In the genomic region with DNA sequence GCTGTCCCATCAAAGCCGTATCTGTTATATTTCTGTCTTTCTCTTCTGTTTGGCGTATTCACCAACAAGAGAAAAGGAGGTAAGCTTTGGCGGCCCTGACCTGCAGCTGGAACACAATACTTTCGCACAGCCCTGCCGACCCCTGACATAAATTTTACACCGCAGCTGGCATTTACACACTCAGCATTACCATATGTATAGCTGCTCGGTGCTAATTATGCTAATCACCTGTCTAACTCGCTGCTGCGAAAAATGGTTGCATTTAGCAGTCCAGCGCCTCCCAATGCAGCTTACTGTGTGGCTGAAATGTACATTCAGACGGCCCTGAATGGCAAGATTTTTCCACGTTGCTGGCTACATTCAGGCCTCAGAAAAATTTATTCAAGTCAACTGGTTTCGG, we compare ENCODE assay signal across 1 cellular context.
TF ChIP-seq lines count a peak whose summit lies in the region.

No MANE protein-coding gene starts in this region.

TF ChIP-seq in HepG2, 621 proteins besides CTCF, POLR2A, EP300 and RAD21:
- TF ChIP-seq ZNF326 (CRISPR knock-in tag; IDR thresholded peaks at IDR 0.05; ENCODE audit: borderline replicate concordance) = no peak
- TF ChIP-seq ISX (CRISPR knock-in tag; conservative IDR thresholded peaks at IDR 0.05) = no peak
- no peak for TF ChIP-seq SP4 (CRISPR knock-in tag; IDR thresholded peaks at IDR 0.05)
- no peak for TF ChIP-seq ZNF10 (CRISPR knock-in tag; IDR thresholded peaks at IDR 0.05; ENCODE audit: borderline replicate concordance, low read depth)
- no peak for TF ChIP-seq ZNF562 (CRISPR knock-in tag; IDR thresholded peaks at IDR 0.05; ENCODE audit: borderline replicate concordance)
- no peak for TF ChIP-seq ZNF296 (CRISPR knock-in tag; conservative IDR thresholded peaks at IDR 0.05)
- no peak for TF ChIP-seq ZBTB38 (CRISPR knock-in tag; IDR thresholded peaks at IDR 0.05)
- no peak for TF ChIP-seq GABPB1 (CRISPR knock-in tag; IDR thresholded peaks at IDR 0.05)
- TF ChIP-seq, protein P1, sequence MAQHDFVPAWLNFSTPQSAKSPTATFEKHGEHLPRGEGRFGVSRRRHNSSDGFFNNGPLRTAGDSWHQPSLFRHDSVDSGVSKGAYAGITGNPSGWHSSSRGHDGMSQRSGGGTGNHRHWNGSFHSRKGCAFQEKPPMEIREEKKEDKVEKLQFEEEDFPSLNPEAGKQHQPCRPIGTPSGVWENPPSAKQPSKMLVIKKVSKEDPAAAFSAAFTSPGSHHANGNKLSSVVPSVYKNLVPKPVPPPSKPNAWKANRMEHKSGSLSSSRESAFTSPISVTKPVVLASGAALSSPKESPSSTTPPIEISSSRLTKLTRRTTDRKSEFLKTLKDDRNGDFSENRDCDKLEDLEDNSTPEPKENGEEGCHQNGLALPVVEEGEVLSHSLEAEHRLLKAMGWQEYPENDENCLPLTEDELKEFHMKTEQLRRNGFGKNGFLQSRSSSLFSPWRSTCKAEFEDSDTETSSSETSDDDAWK (CRISPR knock-in tag; IDR thresholded peaks at IDR 0.05) = no peak
- TF ChIP-seq PAF1 (CRISPR knock-in tag; IDR thresholded peaks at IDR 0.05) = no peak
- TF ChIP-seq ZNF512B (CRISPR knock-in tag; IDR thresholded peaks at IDR 0.05; ENCODE audit: borderline replicate concordance) = no peak
- TF ChIP-seq, protein P2, sequence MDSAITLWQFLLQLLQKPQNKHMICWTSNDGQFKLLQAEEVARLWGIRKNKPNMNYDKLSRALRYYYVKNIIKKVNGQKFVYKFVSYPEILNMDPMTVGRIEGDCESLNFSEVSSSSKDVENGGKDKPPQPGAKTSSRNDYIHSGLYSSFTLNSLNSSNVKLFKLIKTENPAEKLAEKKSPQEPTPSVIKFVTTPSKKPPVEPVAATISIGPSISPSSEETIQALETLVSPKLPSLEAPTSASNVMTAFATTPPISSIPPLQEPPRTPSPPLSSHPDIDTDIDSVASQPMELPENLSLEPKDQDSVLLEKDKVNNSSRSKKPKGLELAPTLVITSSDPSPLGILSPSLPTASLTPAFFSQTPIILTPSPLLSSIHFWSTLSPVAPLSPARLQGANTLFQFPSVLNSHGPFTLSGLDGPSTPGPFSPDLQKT (CRISPR knock-in tag; IDR thresholded peaks at IDR 0.05; ENCODE audit: borderline replicate concordance) = no peak
- TF ChIP-seq SALL2 (CRISPR knock-in tag; IDR thresholded peaks at IDR 0.05) = no peak
- no peak for TF ChIP-seq KAT8 (CRISPR knock-in tag; IDR thresholded peaks at IDR 0.05)
- TF ChIP-seq ZMYM4 (CRISPR knock-in tag; IDR thresholded peaks at IDR 0.05) = no peak
- no peak for TF ChIP-seq SP2 (CRISPR knock-in tag; IDR thresholded peaks at IDR 0.05)
- TF ChIP-seq, protein P3, sequence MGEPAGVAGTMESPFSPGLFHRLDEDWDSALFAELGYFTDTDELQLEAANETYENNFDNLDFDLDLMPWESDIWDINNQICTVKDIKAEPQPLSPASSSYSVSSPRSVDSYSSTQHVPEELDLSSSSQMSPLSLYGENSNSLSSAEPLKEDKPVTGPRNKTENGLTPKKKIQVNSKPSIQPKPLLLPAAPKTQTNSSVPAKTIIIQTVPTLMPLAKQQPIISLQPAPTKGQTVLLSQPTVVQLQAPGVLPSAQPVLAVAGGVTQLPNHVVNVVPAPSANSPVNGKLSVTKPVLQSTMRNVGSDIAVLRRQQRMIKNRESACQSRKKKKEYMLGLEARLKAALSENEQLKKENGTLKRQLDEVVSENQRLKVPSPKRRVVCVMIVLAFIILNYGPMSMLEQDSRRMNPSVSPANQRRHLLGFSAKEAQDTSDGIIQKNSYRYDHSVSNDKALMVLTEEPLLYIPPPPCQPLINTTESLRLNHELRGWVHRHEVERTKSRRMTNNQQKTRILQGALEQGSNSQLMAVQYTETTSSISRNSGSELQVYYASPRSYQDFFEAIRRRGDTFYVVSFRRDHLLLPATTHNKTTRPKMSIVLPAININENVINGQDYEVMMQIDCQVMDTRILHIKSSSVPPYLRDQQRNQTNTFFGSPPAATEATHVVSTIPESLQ (CRISPR knock-in tag; conservative IDR thresholded peaks at IDR 0.05) = no peak
- TF ChIP-seq RBAK (CRISPR knock-in tag; IDR thresholded peaks at IDR 0.05) = no peak
- TF ChIP-seq CCDC6 (CRISPR knock-in tag; IDR thresholded peaks at IDR 0.05) = no peak
